In the genomic region with DNA sequence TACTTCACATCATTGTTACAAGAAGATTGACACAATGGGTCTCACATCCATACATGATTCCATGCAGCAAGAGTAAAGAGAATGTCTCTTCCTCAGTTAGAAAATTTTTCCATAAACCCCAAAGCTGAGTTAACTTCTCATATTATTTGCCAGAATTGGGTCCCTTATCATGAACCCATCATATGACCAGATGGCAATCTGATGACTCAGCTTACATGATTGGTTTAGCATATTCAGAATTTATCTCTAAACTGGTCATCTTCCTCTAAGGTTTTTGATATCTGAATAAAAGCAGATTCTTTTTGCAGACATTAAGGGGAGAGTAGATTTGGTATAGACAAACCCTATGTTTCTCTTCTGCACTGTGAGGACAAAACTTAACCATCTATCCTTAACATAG, we compare ENCODE assay signal across 2 cellular contexts.
A peak's percentile ranks its signal among the peaks of the same experiment; 100 is the strongest.
TF ChIP-seq lines count a peak whose summit lies in the region.

No MANE protein-coding gene starts in this region.

TF ChIP-seq in SK-N-SH, 30 proteins besides CTCF, POLR2A, EP300 and RAD21 (continued from another document):
- peak; percentile 17; the same call in 1 of the 2 replicates for TF ChIP-seq JUND (IDR thresholded peaks at IDR 0.05)
- no peak for TF ChIP-seq TAF1 (IDR thresholded peaks at IDR 0.05; ENCODE audit: borderline replicate concordance, low read depth, low read length)
- TF ChIP-seq TCF12 (IDR thresholded peaks at IDR 0.05), result peak; percentile 19; the same call in 1 of the 2 replicates
- no peak for TF ChIP-seq FOSL2 (IDR thresholded peaks at IDR 0.05; ENCODE audit: borderline replicate concordance, low read depth)

TF ChIP-seq in SK-N-SH treated with all-trans-retinoic acid at 6 μM for 48 hours, 23 proteins besides CTCF, POLR2A, EP300 and RAD21 (continued from another document):
- TF ChIP-seq, protein P1, sequence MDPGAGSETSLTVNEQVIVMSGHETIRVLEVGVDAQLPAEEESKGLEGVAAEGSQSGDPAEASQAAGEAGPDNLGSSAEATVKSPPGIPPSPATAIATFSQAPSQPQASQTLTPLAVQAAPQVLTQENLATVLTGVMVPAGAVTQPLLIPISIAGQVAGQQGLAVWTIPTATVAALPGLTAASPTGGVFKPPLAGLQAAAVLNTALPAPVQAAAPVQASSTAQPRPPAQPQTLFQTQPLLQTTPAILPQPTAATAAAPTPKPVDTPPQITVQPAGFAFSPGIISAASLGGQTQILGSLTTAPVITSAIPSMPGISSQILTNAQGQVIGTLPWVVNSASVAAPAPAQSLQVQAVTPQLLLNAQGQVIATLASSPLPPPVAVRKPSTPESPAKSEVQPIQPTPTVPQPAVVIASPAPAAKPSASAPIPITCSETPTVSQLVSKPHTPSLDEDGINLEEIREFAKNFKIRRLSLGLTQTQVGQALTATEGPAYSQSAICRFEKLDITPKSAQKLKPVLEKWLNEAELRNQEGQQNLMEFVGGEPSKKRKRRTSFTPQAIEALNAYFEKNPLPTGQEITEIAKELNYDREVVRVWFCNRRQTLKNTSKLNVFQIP (CRISPR knock-in tag; IDR thresholded peaks at IDR 0.05; ENCODE audit: borderline replicate concordance, low read depth), result no peak
- TF ChIP-seq ZNF565 (CRISPR knock-in tag; conservative IDR thresholded peaks at IDR 0.05; ENCODE audit: low read depth), result no peak
- TF ChIP-seq TCF4 (CRISPR knock-in tag; IDR thresholded peaks at IDR 0.05; ENCODE audit: borderline replicate concordance), result no peak
